Comparison of ENCODE assay signal across 2 cellular contexts in genomic region chr3:172054115-172054764, GRCh38.
TF ChIP-seq lines count a peak whose summit lies in the region.

No MANE protein-coding gene starts in this region.

TF ChIP-seq in A549, 52 proteins besides CTCF, POLR2A, EP300 and RAD21:
- TF ChIP-seq, protein P1, sequence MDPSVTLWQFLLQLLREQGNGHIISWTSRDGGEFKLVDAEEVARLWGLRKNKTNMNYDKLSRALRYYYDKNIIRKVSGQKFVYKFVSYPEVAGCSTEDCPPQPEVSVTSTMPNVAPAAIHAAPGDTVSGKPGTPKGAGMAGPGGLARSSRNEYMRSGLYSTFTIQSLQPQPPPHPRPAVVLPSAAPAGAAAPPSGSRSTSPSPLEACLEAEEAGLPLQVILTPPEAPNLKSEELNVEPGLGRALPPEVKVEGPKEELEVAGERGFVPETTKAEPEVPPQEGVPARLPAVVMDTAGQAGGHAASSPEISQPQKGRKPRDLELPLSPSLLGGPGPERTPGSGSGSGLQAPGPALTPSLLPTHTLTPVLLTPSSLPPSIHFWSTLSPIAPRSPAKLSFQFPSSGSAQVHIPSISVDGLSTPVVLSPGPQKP (IDR thresholded peaks at IDR 0.05; ENCODE audit: low read depth, low read length), result no peak
- TF ChIP-seq HOXA7 (CRISPR knock-in tag; IDR thresholded peaks at IDR 0.05), result no peak
- TF ChIP-seq FOSL2 (IDR thresholded peaks at IDR 0.05), result no peak
- no peak for TF ChIP-seq FOSL2 (CRISPR knock-in tag; IDR thresholded peaks at IDR 0.05)
- TF ChIP-seq, protein P2, sequence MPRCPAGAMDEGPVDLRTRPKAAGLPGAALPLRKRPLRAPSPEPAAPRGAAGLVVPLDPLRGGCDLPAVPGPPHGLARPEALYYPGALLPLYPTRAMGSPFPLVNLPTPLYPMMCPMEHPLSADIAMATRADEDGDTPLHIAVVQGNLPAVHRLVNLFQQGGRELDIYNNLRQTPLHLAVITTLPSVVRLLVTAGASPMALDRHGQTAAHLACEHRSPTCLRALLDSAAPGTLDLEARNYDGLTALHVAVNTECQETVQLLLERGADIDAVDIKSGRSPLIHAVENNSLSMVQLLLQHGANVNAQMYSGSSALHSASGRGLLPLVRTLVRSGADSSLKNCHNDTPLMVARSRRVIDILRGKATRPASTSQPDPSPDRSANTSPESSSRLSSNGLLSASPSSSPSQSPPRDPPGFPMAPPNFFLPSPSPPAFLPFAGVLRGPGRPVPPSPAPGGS (IDR thresholded peaks at IDR 0.05), result no peak
- TF ChIP-seq, protein P3, sequence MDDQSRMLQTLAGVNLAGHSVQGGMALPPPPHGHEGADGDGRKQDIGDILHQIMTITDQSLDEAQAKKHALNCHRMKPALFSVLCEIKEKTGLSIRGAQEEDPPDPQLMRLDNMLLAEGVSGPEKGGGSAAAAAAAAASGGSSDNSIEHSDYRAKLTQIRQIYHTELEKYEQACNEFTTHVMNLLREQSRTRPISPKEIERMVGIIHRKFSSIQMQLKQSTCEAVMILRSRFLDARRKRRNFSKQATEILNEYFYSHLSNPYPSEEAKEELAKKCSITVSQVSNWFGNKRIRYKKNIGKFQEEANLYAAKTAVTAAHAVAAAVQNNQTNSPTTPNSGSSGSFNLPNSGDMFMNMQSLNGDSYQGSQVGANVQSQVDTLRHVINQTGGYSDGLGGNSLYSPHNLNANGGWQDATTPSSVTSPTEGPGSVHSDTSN (IDR thresholded peaks at IDR 0.05), result no peak
- no peak for TF ChIP-seq KDM5A (IDR thresholded peaks at IDR 0.05)
- TF ChIP-seq JUN (IDR thresholded peaks at IDR 0.05), result no peak
- no peak for TF ChIP-seq MAFK (IDR thresholded peaks at IDR 0.05; ENCODE audit: partially characterized antibody)
- no peak for TF ChIP-seq HDAC2 (IDR thresholded peaks at IDR 0.05)
- TF ChIP-seq RCOR1 (IDR thresholded peaks at IDR 0.05; ENCODE audit: low read depth, low read length), result no peak
- TF ChIP-seq JUNB (IDR thresholded peaks at IDR 0.05), result no peak
- no peak for TF ChIP-seq SREBF2 (IDR thresholded peaks at IDR 0.05)
- TF ChIP-seq NPAS2 (CRISPR knock-in tag; IDR thresholded peaks at IDR 0.05; ENCODE audit: borderline replicate concordance), result no peak
- no peak for TF ChIP-seq PHF8 (IDR thresholded peaks at IDR 0.05; ENCODE audit: borderline replicate concordance, low read depth)
- no peak for TF ChIP-seq CEBPB (IDR thresholded peaks at IDR 0.05)
- no peak for TF ChIP-seq ESRRA (IDR thresholded peaks at IDR 0.05; ENCODE audit: borderline replicate concordance, low read length)
- TF ChIP-seq ZNF302 (CRISPR knock-in tag; IDR thresholded peaks at IDR 0.05), result no peak
- TF ChIP-seq MAZ (IDR thresholded peaks at IDR 0.05; ENCODE audit: borderline replicate concordance, low read depth, low read length), result no peak
- no peak for TF ChIP-seq NR3C1 (IDR thresholded peaks at IDR 0.05)

TF ChIP-seq in GM12878, 131 proteins besides CTCF, POLR2A, EP300 and RAD21:
- TF ChIP-seq ETV6 (conservative IDR thresholded peaks at IDR 0.05 in 1 of 2, IDR thresholded peaks at IDR 0.05 in 1 of 2; ENCODE audit: borderline replicate concordance in 1 of 2, low read depth in 1 of 2) (no peak), KDM1A (IDR thresholded peaks at IDR 0.05; ENCODE audit: borderline replicate concordance) (no peak), USF2 (IDR thresholded peaks at IDR 0.05; ENCODE audit: borderline replicate concordance, low read depth, low read length) (no peak), SMAD5 (IDR thresholded peaks at IDR 0.05; ENCODE audit: low read depth) (no peak), TCF12 (IDR thresholded peaks at IDR 0.05; ENCODE audit: low read depth, low read length) (no peak), MYC (IDR thresholded peaks at IDR 0.05; ENCODE audit: insufficient read depth, insufficient read length, insufficient replicate concordance, low read length, severe bottlenecking) (no peak), TAF1 (IDR thresholded peaks at IDR 0.05; ENCODE audit: borderline replicate concordance, low read depth, low read length) (no peak), BHLHE40 (IDR thresholded peaks at IDR 0.05; ENCODE audit: borderline replicate concordance in 1 of 2, low read depth in 2 of 2, low read length in 1 of 2) (no peak)
